ENCODE assay signal across 39 cellular contexts in genomic region chr12:30730011-30730410, GRCh38.
"Had no signal": no experiment of that assay in that cellular context is flagged by ENCODE, and none has a peak within 500 bp of the region (broad histone marks: within the 10 kb centered on the region; RNA-seq: fewer than 3 reads in every experiment).

No MANE protein-coding gene starts in this region.

- H3K36me3 ChIP-seq: breast epithelium had no signal

- H3K4me1 Mint-ChIP-seq: activated naive CD4-positive, alpha-beta T cell treated with anti-CD3 and anti-CD28 coated beads, Interleukin-2, amount 10 ng/mL, durations not matched to agents 7 days and 5 days; activated naive CD8-positive, alpha-beta T cell treated with anti-CD3 and anti-CD28 coated beads, Interleukin-2, amount 10 ng/mL, durations not matched to agents 7 days and 5 days; activated T-helper 17 cell treated with anti-CD3 and anti-CD28 coated beads, Interleukin-2, amount 50 U/mL, for 72 hours had no signal

- ATAC-seq: activated naive CD4-positive, alpha-beta T cell treated with anti-CD3 and anti-CD28 coated beads, Interleukin-2, amount 50 U/mL, for 72 hours; activated naive CD8-positive, alpha-beta T cell treated with anti-CD3 and anti-CD28 coated beads, Interleukin-2, amount 50 U/mL, for 24 hours; activated T-cell treated with anti-CD3 and anti-CD28 coated beads, Interleukin-2, amount 50 U/mL, for 4 hours; activated T-cell treated with anti-CD3 and anti-CD28 coated beads, Interleukin-2, amount 50 U/mL, for 72 hours; activated T-helper 17 cell treated with anti-CD3 and anti-CD28 coated beads, Interleukin-2, amount 50 U/mL, for 72 hours; body of pancreas had no signal

- DNase-seq: activated effector memory CD4-positive, alpha-beta T cell treated with anti-CD3 and anti-CD28 coated beads, Interleukin-2, amount 50 U/mL, for 16 hours; activated effector memory CD4-positive, alpha-beta T cell treated with Interleukin-2 at 50 U/mL for 16 hours; activated gamma-delta T cell; activated gamma-delta T cell treated with Interleukin-2 at 50 U/mL for 16 hours; activated naive CD4-positive, alpha-beta T cell; activated naive CD4-positive, alpha-beta T cell treated with anti-CD3 and anti-CD28 coated beads for 36 hours; activated naive CD4-positive, alpha-beta T cell treated with anti-CD3 and anti-CD28 coated beads, Interleukin-2, amount 10 ng/mL, durations not matched to agents 7 days and 5 days; activated naive CD4-positive, alpha-beta T cell treated with anti-CD3 and anti-CD28 coated beads, Interleukin-2, amount 50 U/mL, for 16 hours; activated naive CD4-positive, alpha-beta T cell treated with Interleukin-2 at 50 U/mL for 16 hours; activated naive CD8-positive, alpha-beta T cell treated with anti-CD3 and anti-CD28 coated beads for 36 hours; activated naive CD8-positive, alpha-beta T cell treated with anti-CD3 and anti-CD28 coated beads, Interleukin-2, amount 10 ng/mL, durations not matched to agents 7 days and 5 days; activated naive CD8-positive, alpha-beta T cell treated with anti-CD3 and anti-CD28 coated beads, Interleukin-2, amount 50 U/mL, for 24 hours; activated T-cell treated with anti-CD3 and anti-CD28 coated beads, Interleukin-2, amount 50 U/mL, for 1 hour; activated T-cell treated with anti-CD3 and anti-CD28 coated beads, Interleukin-2, amount 50 U/mL, for 24 hours; activated T-cell treated with anti-CD3 and anti-CD28 coated beads, Interleukin-2, amount 50 U/mL, for 4 hours; activated T-cell treated with anti-CD3 and anti-CD28 coated beads, Interleukin-2, amount 50 U/mL, for 48 hours; activated T-cell treated with anti-CD3 and anti-CD28 coated beads, Interleukin-2, amount 50 U/mL, for 72 hours; adrenal gland; amniotic stem cell; amygdala; anterior cingulate cortex; aorta; body of pancreas; brain microvascular endothelial cell; caudate nucleus; central memory CD4-positive, alpha-beta T cell; cerebellar nuclear complex had no signal

- H3K9me3 ChIP-seq: adrenal gland, ascending aorta, body of pancreas, breast epithelium had no signal

- FAIRE-seq: astrocyte had no signal

- H3K27me3 ChIP-seq: adrenal gland, ascending aorta, body of pancreas, brain microvascular endothelial cell, breast epithelium, cardiac muscle cell had no signal

- H3K27ac Mint-ChIP-seq: activated naive CD4-positive, alpha-beta T cell treated with anti-CD3 and anti-CD28 coated beads for 36 hours; activated naive CD4-positive, alpha-beta T cell treated with anti-CD3 and anti-CD28 coated beads, Interleukin-2, amount 10 ng/mL, durations not matched to agents 7 days and 5 days; activated naive CD4-positive, alpha-beta T cell treated with anti-CD3 and anti-CD28 coated beads, Interleukin-2, amount 50 U/mL, for 24 hours; activated naive CD4-positive, alpha-beta T cell treated with anti-CD3 and anti-CD28 coated beads, Interleukin-2, amount 50 U/mL, for 72 hours; activated naive CD8-positive, alpha-beta T cell; activated naive CD8-positive, alpha-beta T cell treated with anti-CD3 and anti-CD28 coated beads for 36 hours; activated naive CD8-positive, alpha-beta T cell treated with anti-CD3 and anti-CD28 coated beads, Interleukin-2, amount 10 ng/mL, durations not matched to agents 7 days and 5 days; activated naive CD8-positive, alpha-beta T cell treated with anti-CD3 and anti-CD28 coated beads, Interleukin-2, amount 50 U/mL, for 24 hours; activated T-cell treated with anti-CD3 and anti-CD28 coated beads, Interleukin-2, amount 50 U/mL, for 24 hours; activated T-cell treated with anti-CD3 and anti-CD28 coated beads, Interleukin-2, amount 50 U/mL, for 72 hours; activated T-helper 1 cell treated with anti-CD3 and anti-CD28 coated beads, Interleukin-12 subunit alpha, Interleukin-12 subunit beta, Interleukin-2, Interleukin-4 antibody, amounts not matched to agents 30 ng/mL and 10 ng/mL and 1 ng/mL, durations not matched to agents 14 hours and 24 hours and 36 hours; activated T-helper 17 cell treated with anti-CD3 and anti-CD28 coated beads, Interleukin-2, amount 50 U/mL, for 72 hours; activated T-helper 2 cell treated with anti-CD3 and anti-CD28 coated beads, Interferon-gamma antibody, Interleukin-2, Interleukin-4, amounts not matched to agents 10 μg/mL and 5 μg/mL and 100 μg/mL, durations not matched to agents 14 hours and 24 hours and 36 hours; brain had no signal

- H3K4me3 ChIP-seq: adrenal gland, ascending aorta, body of pancreas, breast epithelium, cardiac muscle cell had no signal

- H3K4me1 ChIP-seq: ascending aorta, body of pancreas, breast epithelium had no signal

- H3K4me3 Mint-ChIP-seq: activated naive CD4-positive, alpha-beta T cell treated with anti-CD3 and anti-CD28 coated beads for 36 hours; activated naive CD4-positive, alpha-beta T cell treated with anti-CD3 and anti-CD28 coated beads, Interleukin-2, amount 10 ng/mL, durations not matched to agents 7 days and 5 days; activated naive CD4-positive, alpha-beta T cell treated with anti-CD3 and anti-CD28 coated beads, Interleukin-2, amount 50 U/mL, for 24 hours; activated naive CD8-positive, alpha-beta T cell; activated naive CD8-positive, alpha-beta T cell treated with anti-CD3 and anti-CD28 coated beads for 36 hours; activated naive CD8-positive, alpha-beta T cell treated with anti-CD3 and anti-CD28 coated beads, Interleukin-2, amount 10 ng/mL, durations not matched to agents 7 days and 5 days; activated naive CD8-positive, alpha-beta T cell treated with anti-CD3 and anti-CD28 coated beads, Interleukin-2, amount 50 U/mL, for 24 hours; activated T-cell treated with anti-CD3 and anti-CD28 coated beads, Interleukin-2, amount 50 U/mL, for 24 hours; activated T-cell treated with anti-CD3 and anti-CD28 coated beads, Interleukin-2, amount 50 U/mL, for 4 hours; activated T-cell treated with anti-CD3 and anti-CD28 coated beads, Interleukin-2, amount 50 U/mL, for 72 hours; activated T-helper 1 cell treated with anti-CD3 and anti-CD28 coated beads, Interleukin-12 subunit alpha, Interleukin-12 subunit beta, Interleukin-2, Interleukin-4 antibody, amounts not matched to agents 30 ng/mL and 10 ng/mL and 1 ng/mL, durations not matched to agents 14 hours and 24 hours and 36 hours; activated T-helper 17 cell treated with anti-CD3 and anti-CD28 coated beads, Interleukin-2, amount 50 U/mL, for 72 hours; brain; central memory CD8-positive, alpha-beta T cell had no signal

- H3K9me3 Mint-ChIP-seq: activated naive CD4-positive, alpha-beta T cell treated with anti-CD3 and anti-CD28 coated beads for 36 hours; activated naive CD4-positive, alpha-beta T cell treated with anti-CD3 and anti-CD28 coated beads, Interleukin-2, amount 10 ng/mL, durations not matched to agents 7 days and 5 days; activated naive CD4-positive, alpha-beta T cell treated with anti-CD3 and anti-CD28 coated beads, Interleukin-2, amount 50 U/mL, for 24 hours; activated naive CD4-positive, alpha-beta T cell treated with anti-CD3 and anti-CD28 coated beads, Interleukin-2, amount 50 U/mL, for 72 hours; activated naive CD8-positive, alpha-beta T cell treated with anti-CD3 and anti-CD28 coated beads for 36 hours; activated naive CD8-positive, alpha-beta T cell treated with anti-CD3 and anti-CD28 coated beads, Interleukin-2, amount 10 ng/mL, durations not matched to agents 7 days and 5 days; activated naive CD8-positive, alpha-beta T cell treated with anti-CD3 and anti-CD28 coated beads, Interleukin-2, amount 50 U/mL, for 24 hours; activated T-cell treated with anti-CD3 and anti-CD28 coated beads, Interleukin-2, amount 50 U/mL, for 24 hours; activated T-cell treated with anti-CD3 and anti-CD28 coated beads, Interleukin-2, amount 50 U/mL, for 4 hours; activated T-cell treated with anti-CD3 and anti-CD28 coated beads, Interleukin-2, amount 50 U/mL, for 72 hours; activated T-helper 1 cell treated with anti-CD3 and anti-CD28 coated beads, Interleukin-12 subunit alpha, Interleukin-12 subunit beta, Interleukin-2, Interleukin-4 antibody, amounts not matched to agents 30 ng/mL and 10 ng/mL and 1 ng/mL, durations not matched to agents 14 hours and 24 hours and 36 hours; activated T-helper 17 cell treated with anti-CD3 and anti-CD28 coated beads, Interleukin-2, amount 50 U/mL, for 72 hours; activated T-helper 2 cell treated with anti-CD3 and anti-CD28 coated beads, Interferon-gamma antibody, Interleukin-2, Interleukin-4, amounts not matched to agents 10 μg/mL and 5 μg/mL and 100 μg/mL, durations not matched to agents 14 hours and 24 hours and 36 hours; brain; central memory CD8-positive, alpha-beta T cell had no signal

- H3K27ac ChIP-seq: adrenal gland, ascending aorta, body of pancreas, brain microvascular endothelial cell, breast epithelium, cardiac muscle cell had no signal
